ENCODE assay signal across 8 cellular contexts in the genomic region with DNA sequence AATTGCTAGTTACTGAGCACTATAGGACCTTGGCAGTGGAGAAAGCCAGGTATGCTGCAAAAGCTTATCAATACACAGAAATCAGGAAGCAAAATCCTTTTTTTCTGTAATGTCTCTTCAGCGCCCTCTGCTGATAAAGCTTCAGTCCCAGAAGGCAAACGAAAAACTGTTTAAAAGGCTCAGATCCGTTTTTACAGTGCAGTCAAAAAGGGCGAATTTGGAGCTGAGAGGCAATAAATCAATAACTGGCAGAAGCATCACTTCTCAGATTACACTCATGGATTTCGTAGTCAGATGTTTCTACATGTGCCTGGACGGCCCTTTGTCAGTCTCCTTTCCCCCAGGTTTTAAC. TPM values are rescaled to one million over a fixed set of nuclear protein-coding genes. Genes with fewer than 3 reads are reported as not detected.
A peak's percentile ranks its signal among the peaks of the same experiment; 100 is the strongest.
DNase-seq lines count a peak whose midpoint lies in the region; ATAC-seq and TF ChIP-seq lines count a peak whose summit lies in the region.

No MANE protein-coding gene starts in this region.

- peaks cover 25% of the 10 kb centered on the region for H3K4me1 Mint-ChIP-seq in activated naive CD4-positive, alpha-beta T cell treated with anti-CD3 and anti-CD28 coated beads for 36 hours (ENCODE audit: low read depth)
- H3K4me1 Mint-ChIP-seq in T-cell, result peaks cover 30 to 31% (median 30%) of the 10 kb centered on the region in 3 donors
- peaks cover 29% of the 10 kb centered on the region for H3K4me1 Mint-ChIP-seq in neural crest cell

- no peak for ATAC-seq in T-cell (replicated peaks in 1 of 4)
- no peak for ATAC-seq in GM21529 (IDR thresholded peaks at IDR 0.05; ENCODE audit: unreplicated experiment)

- peaks cover 1% of the 10 kb centered on the region for H3K36me3 Mint-ChIP-seq in activated naive CD4-positive, alpha-beta T cell treated with anti-CD3 and anti-CD28 coated beads for 36 hours (ENCODE audit: low read depth)
- no peaks in the 10 kb centered on the region for H3K36me3 Mint-ChIP-seq in T-cell
- H3K36me3 Mint-ChIP-seq in neural crest cell (ENCODE audit: low read depth), result no peaks in the 10 kb centered on the region

- H3K27ac Mint-ChIP-seq in activated naive CD4-positive, alpha-beta T cell treated with anti-CD3 and anti-CD28 coated beads for 36 hours, result peak overlapping the region; percentile 89
- peak overlapping the region; percentile 88 to 93 for H3K27ac Mint-ChIP-seq in T-cell
- peak overlapping the region; percentile 99 for H3K27ac Mint-ChIP-seq in neural crest cell (ENCODE audit: unreplicated experiment)

- H3K27ac ChIP-seq in KOPT-K1 (ENCODE audit: low read depth, low read length, poor library complexity, severe bottlenecking) (peak overlapping the region; percentile 88), epithelial cell of prostate (peak overlapping the region; percentile 97)

- DNase-seq in activated naive CD4-positive, alpha-beta T cell treated with anti-CD3 and anti-CD28 coated beads for 36 hours, result peak; percentile 59
- no peak for DNase-seq in activated naive CD4-positive, alpha-beta T cell treated with Interleukin-2 at 50 U/mL for 16 hours
- DNase-seq in T-cell (peak in 4 of 34 experiments; percentile 4 to 35 (median 10)), epithelial cell of prostate (ENCODE audit: low read depth, low spot score) (no peak), neural crest cell (ENCODE audit: low read depth, low spot score) (no peak), islet precursor cell (no peak)

- CTCF ChIA-PET in activated naive CD4-positive, alpha-beta T cell treated with anti-CD3 and anti-CD28 coated beads for 36 hours (lab: Charles Lee), result interaction anchor here (0.6 to 2.0 kb wide), 21 partner anchors 9 to 1426 kb away, joined by 3 to 9 read pairs (median 3); no protein-coding TSS in a partner anchor
- CTCF ChIA-PET in T-cell (lab: Charles Lee), result interaction anchor here (0.6 to 2.8 kb wide), 13 partner anchors 9 to 938 kb away, joined by 3 to 11 read pairs (median 3); no protein-coding TSS in a partner anchor

- no peaks in the 10 kb centered on the region for H3K27me3 Mint-ChIP-seq in activated naive CD4-positive, alpha-beta T cell treated with anti-CD3 and anti-CD28 coated beads for 36 hours (ENCODE audit: low read depth)
- H3K27me3 Mint-ChIP-seq in T-cell (peaks cover 0 to 1% of the 10 kb centered on the region in 2 donors), neural crest cell (ENCODE audit: low read depth) (no peaks in the 10 kb centered on the region)

- peaks cover 4% of the 10 kb centered on the region for H3K9me3 Mint-ChIP-seq in activated naive CD4-positive, alpha-beta T cell treated with anti-CD3 and anti-CD28 coated beads for 36 hours
- H3K9me3 Mint-ChIP-seq in T-cell, result no peaks in the 10 kb centered on the region
- peaks cover 2% of the 10 kb centered on the region for H3K9me3 Mint-ChIP-seq in neural crest cell

- H3K36me3 ChIP-seq in KOPT-K1 (ENCODE audit: insufficient read depth, low read length), result no peaks in the 10 kb centered on the region

- H3K4me3 Mint-ChIP-seq in activated naive CD4-positive, alpha-beta T cell treated with anti-CD3 and anti-CD28 coated beads for 36 hours, result peak overlapping the region; percentile 86
- H3K4me3 Mint-ChIP-seq in T-cell (peak overlapping the region; percentile 84 to 90 (median 85)), neural crest cell (peak overlapping the region; percentile 93)

- TF ChIP-seq CTCF in neural crest cell (conservative IDR thresholded peaks at IDR 0.05), result peak; percentile 72

- intact Hi-C loops in activated naive CD4-positive, alpha-beta T cell treated with anti-CD3 and anti-CD28 coated beads for 36 hours (cut with micrococcal nuclease), result loop anchor here (1.0 to 10.0 kb wide), 13 partner anchors 32 to 1424 kb away; a partner anchor contains a TSS

- no peaks in the 10 kb centered on the region for H3K9me3 ChIP-seq in KOPT-K1 (ENCODE audit: insufficient read depth, low read length, poor library complexity, severe bottlenecking)

- POLR2A ChIA-PET in T-cell (lab: Charles Lee), result interaction anchor here in 1 of 2 donors (1.2 kb wide), 1 partner anchor 1404 kb away, joined by 3 read pairs; a partner anchor contains a TSS

RNA-seq across cellular contexts. Expression of a gene that starts 1.1 kb away (rescaled TPM):
- 10 to 100 TPM; 50.1 to 52.3 TPM for total RNA-seq in activated naive CD4-positive, alpha-beta T cell treated with anti-CD3 and anti-CD28 coated beads for 36 hours
- total RNA-seq in T-cell (10 to 100 TPM; 46.7 to 64.0 (median 50.4) TPM), neural crest cell (24.9 and 25.5 TPM in 2 replicates)
